In the genomic region with DNA sequence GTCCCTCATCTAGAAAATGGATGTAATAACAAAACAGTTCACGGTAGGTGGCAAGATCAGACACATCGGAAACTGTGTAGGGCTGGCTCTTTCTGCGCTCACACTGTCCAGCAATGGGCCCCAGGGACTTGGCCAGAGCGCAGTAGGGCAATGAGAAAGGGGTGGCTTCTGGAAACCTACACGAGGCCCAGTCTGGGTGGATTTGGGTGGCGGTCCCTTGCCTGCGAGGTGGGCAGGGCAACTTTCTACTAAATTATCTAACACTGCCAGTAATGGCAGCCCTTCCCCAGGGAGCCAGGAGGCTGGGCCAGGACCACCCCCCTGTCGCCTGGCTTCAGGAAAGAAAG, we compare ENCODE assay signal across 11 cellular contexts. TPM values are rescaled to one million over a fixed set of nuclear protein-coding genes. Genes with fewer than 3 reads are reported as not detected.
DNase-seq lines count a peak whose midpoint lies in the region; ATAC-seq, FAIRE-seq and TF ChIP-seq lines count a peak whose summit lies in the region.
"Had no signal": no experiment of that assay in that cellular context is flagged by ENCODE, and none has a peak within 500 bp of the region (broad histone marks: within the 10 kb centered on the region; RNA-seq: fewer than 3 reads in every experiment).

No MANE protein-coding gene starts in this region.

- H3K27ac ChIP-seq in OCI-LY7 (ENCODE audit: low read depth, low read length, poor library complexity, severe bottlenecking) (no peak overlapping the region), endodermal cell (ENCODE audit: low read depth, low read length) (no peak overlapping the region)

- CTCF ChIA-PET in OCI-LY7 (lab: Charles Lee; ENCODE audit: unreplicated experiment): interaction anchor here (4.0 kb wide), 1 partner anchor 16 kb away, joined by 20 read pairs; no protein-coding TSS in a partner anchor

- BruUV-seq in OCI-LY7 (replicated peaks; lab: Mats Ljungman, UMichigan): no TSS peak

- H3K4me3 Mint-ChIP-seq in endodermal cell: peak overlapping the region; percentile 81
- H3K4me3 Mint-ChIP-seq in progenitor cell of endocrine pancreas (ENCODE audit: low read depth): peak overlapping the region; percentile 72

- H3K9me3 ChIP-seq in OCI-LY7 (ENCODE audit: low read length) (no peaks in the 10 kb centered on the region), endodermal cell (ENCODE audit: control insufficient read depth, low read length) (no peaks in the 10 kb centered on the region)
- H3K9me3 ChIP-seq: uterus had no signal

- no peaks in the 10 kb centered on the region for H4K20me1 ChIP-seq in OCI-LY7 (ENCODE audit: insufficient read depth, low read length)

- H3K27ac Mint-ChIP-seq in endodermal cell: peak overlapping the region; percentile 87
- H3K27ac Mint-ChIP-seq in progenitor cell of endocrine pancreas: peak overlapping the region; percentile 52

- H3K36me3 Mint-ChIP-seq in endodermal cell (ENCODE audit: low read depth) (peaks cover 10% of the 10 kb centered on the region), progenitor cell of endocrine pancreas (ENCODE audit: insufficient read depth) (peaks cover 3% of the 10 kb centered on the region)

- no peaks in the 10 kb centered on the region for H3K36me3 ChIP-seq in OCI-LY7 (ENCODE audit: insufficient read depth, low read length)
- peaks cover 5% of the 10 kb centered on the region for H3K36me3 ChIP-seq in endodermal cell (ENCODE audit: control insufficient read depth, insufficient read depth, low read length)
- H3K36me3 ChIP-seq: uterus had no signal

- H3K9me2 ChIP-seq in OCI-LY7 (ENCODE audit: insufficient read depth, low read length): no peaks in the 10 kb centered on the region

- no peak for ATAC-seq in HG03095 (IDR thresholded peaks at IDR 0.05; ENCODE audit: unreplicated experiment)

- peak overlapping the region; percentile 79; the same call in 1 of the 2 replicates for H3K4me2 ChIP-seq in OCI-LY7 (ENCODE audit: low read length)

- DNase-seq in D341Med (ENCODE audit: low spot score) (peak; percentile 2), OCI-LY7 (ENCODE audit: low spot score) (no peak), endodermal cell (no peak), progenitor cell of endocrine pancreas (ENCODE audit: low spot score, unreplicated experiment) (no peak), NCI-H146 (lab: John Stamatoyannopoulos, UW) (no peak), HTR-8/SVneo (ENCODE audit: insufficient read length, low spot score) (no peak), nucleus accumbens (lab: John Stamatoyannopoulos, UW) (no peak)
- DNase-seq: left cardiac atrium, NCI-H1048, uterus had no signal

- no peak for FAIRE-seq in HTR-8/SVneo (lab: Jason Lieb, UNC)

- no peaks in the 10 kb centered on the region for H3K27me3 ChIP-seq in endodermal cell (ENCODE audit: control insufficient read depth, insufficient read depth, low read length, poor library complexity, severe bottlenecking)
- H3K27me3 ChIP-seq: uterus had no signal

- H3K4me1 Mint-ChIP-seq in endodermal cell (peaks cover 40% of the 10 kb centered on the region), progenitor cell of endocrine pancreas (ENCODE audit: low read depth) (peaks cover 29% of the 10 kb centered on the region)

- H3K79me2 ChIP-seq in OCI-LY7 (ENCODE audit: insufficient read depth, low read depth, low read length): peaks cover 23% of the 10 kb centered on the region

- intact Hi-C loops in OCI-LY7 (cut with micrococcal nuclease; ENCODE audit: unreplicated experiment): no loop called here

- H3K27me3 Mint-ChIP-seq in endodermal cell (ENCODE audit: insufficient read depth): peaks cover 3% of the 10 kb centered on the region
- H3K27me3 Mint-ChIP-seq in progenitor cell of endocrine pancreas: no peaks in the 10 kb centered on the region

- 79 to 88% methylated on average over 7 to 8 of the region's 8 CpGs for WGBS in endodermal cell (ENCODE audit: insufficient coverage in 1 of 2, insufficient read length in 1 of 2), 2 experiments

- POLR2A ChIA-PET in OCI-LY7 (lab: Charles Lee): no interaction called here

- TF ChIP-seq CTCF in OCI-LY7 (conservative IDR thresholded peaks at IDR 0.05; ENCODE audit: low read length) (no peak), endodermal cell (conservative IDR thresholded peaks at IDR 0.05) (no peak), progenitor cell of endocrine pancreas (IDR thresholded peaks at IDR 0.05; ENCODE audit: unreplicated experiment) (no peak)

- peaks cover 40% of the 10 kb centered on the region for H3K4me1 ChIP-seq in OCI-LY7 (ENCODE audit: insufficient read depth, low read length, poor library complexity, severe bottlenecking)
- H3K4me1 ChIP-seq in endodermal cell (ENCODE audit: control insufficient read depth, insufficient read depth, low read length): peaks cover 20% of the 10 kb centered on the region

- H3K4me3 ChIP-seq in OCI-LY7 (ENCODE audit: low read depth, low read length, poor library complexity, severe bottlenecking) (no peak overlapping the region), endodermal cell (ENCODE audit: low read length) (peak overlapping the region; percentile 83)

- H3K9me3 Mint-ChIP-seq in endodermal cell (no peaks in the 10 kb centered on the region), progenitor cell of endocrine pancreas (ENCODE audit: low read depth) (no peaks in the 10 kb centered on the region)

- H2AFZ ChIP-seq in OCI-LY7 (ENCODE audit: low read length): no peak overlapping the region; the same call in 1 of the 2 replicates

- no peak overlapping the region for H3K9ac ChIP-seq in endodermal cell (ENCODE audit: extremely low read depth, low read length, poor library complexity, severe bottlenecking)

RNA-seq across cellular contexts. Expression of a gene that starts 2.1 kb away (rescaled TPM):
- total RNA-seq in OCI-LY7 (2014; rRNA removed; shearing (Covaris generic)): 32.9 and 43.6 TPM in 2 replicates
- total RNA-seq in OCI-LY7 (2022) (92.1 and 103 TPM in 2 replicates), endodermal cell (10 to 100 TPM; 53.2 to 85.7 TPM), progenitor cell of endocrine pancreas (57.3 and 73.6 TPM in 2 replicates)
- 34.8 TPM for polyA plus RNA-seq in endodermal cell (2013, experiment 1 of 2)
- polyA plus RNA-seq in endodermal cell (2013, experiment 2 of 2): 29.4 TPM
